8 cellular contexts compared by ENCODE assay signal in the genomic region with DNA sequence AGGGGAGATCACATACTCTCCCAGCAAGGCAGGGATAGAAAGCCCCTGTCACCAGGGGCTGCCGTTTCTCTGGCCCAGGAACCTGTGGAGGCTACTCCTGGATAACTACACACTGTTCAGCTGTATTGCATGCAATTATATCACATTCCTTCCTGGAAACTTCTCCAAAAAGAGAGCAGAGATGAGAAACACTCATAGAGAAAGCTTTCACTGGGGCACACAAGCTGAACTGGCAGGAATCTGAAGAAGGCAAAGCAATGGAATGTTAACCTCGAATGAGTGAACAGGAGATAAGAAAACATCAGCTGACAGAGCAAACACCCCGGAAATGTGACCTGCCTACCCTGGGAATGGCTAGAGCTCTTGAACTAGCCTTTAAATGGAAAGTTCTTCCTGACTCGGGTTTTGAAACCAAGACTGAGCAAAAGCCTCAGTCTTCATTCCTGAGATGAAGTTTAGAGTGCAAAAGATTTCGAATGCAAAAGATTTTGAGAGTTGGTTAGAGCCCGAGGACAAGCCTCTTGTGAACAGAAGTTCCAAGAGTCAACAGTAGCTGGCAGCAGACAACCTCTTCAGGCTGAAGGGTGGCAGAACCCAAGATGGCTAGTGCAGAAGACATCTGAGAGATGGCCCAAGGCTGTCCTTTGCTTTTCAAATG. TPM values are rescaled to one million over a fixed set of nuclear protein-coding genes. Genes with fewer than 3 reads are reported as not detected.
A peak's percentile ranks its signal among the peaks of the same experiment; 100 is the strongest.
DNase-seq lines count a peak whose midpoint lies in the region; ATAC-seq and TF ChIP-seq lines count a peak whose summit lies in the region.

No MANE protein-coding gene starts in this region.

- H3K4me1 ChIP-seq in endodermal cell (ENCODE audit: control insufficient read depth, insufficient read depth, low read length) (peaks cover 7% of the 10 kb centered on the region), osteoblast (ENCODE audit: insufficient read depth, low read length) (peaks cover 62% of the 10 kb centered on the region)

- H3K9me3 Mint-ChIP-seq in endodermal cell = no peaks in the 10 kb centered on the region
- peaks cover 3% of the 10 kb centered on the region for H3K9me3 Mint-ChIP-seq in CD4-positive, alpha-beta T cell
- H3K9me3 Mint-ChIP-seq in T-cell = peaks cover 0 to 4% (median 0%) of the 10 kb centered on the region in 3 donors

- H3K36me3 ChIP-seq in endodermal cell (ENCODE audit: control insufficient read depth, insufficient read depth, low read length) = no peaks in the 10 kb centered on the region
- no peaks in the 10 kb centered on the region for H3K36me3 ChIP-seq in osteoblast (ENCODE audit: insufficient read depth, low read length)

- POLR2A ChIA-PET in CD4-positive, alpha-beta T cell (lab: Charles Lee) = no interaction called here
- POLR2A ChIA-PET in T-cell (lab: Charles Lee) = no interaction called here

- TF ChIP-seq CTCF in LNCaP clone FGC (IDR thresholded peaks at IDR 0.05; ENCODE audit: control insufficient read depth, extremely low read depth, insufficient read depth) (peak; percentile 62), endodermal cell (conservative IDR thresholded peaks at IDR 0.05) (peak; percentile 83), osteoblast (IDR thresholded peaks at IDR 0.05; ENCODE audit: extremely low read depth, low read depth, low read length) (peak; percentile 84)
- no peak for TF ChIP-seq CTCF in CD4-positive, alpha-beta T cell (IDR thresholded peaks at IDR 0.05)

- no peak overlapping the region for H3K27ac ChIP-seq in endodermal cell (ENCODE audit: low read depth, low read length)
- peak overlapping the region; percentile 99 for H3K27ac ChIP-seq in osteoblast (ENCODE audit: low read depth, low read length)
- no peak overlapping the region for H3K27ac ChIP-seq in CD4-positive, alpha-beta T cell (ENCODE audit: low read depth, low read length)

- H3K4me3 Mint-ChIP-seq in endodermal cell = no peak overlapping the region
- H3K4me3 Mint-ChIP-seq in CD4-positive, alpha-beta T cell = no peak overlapping the region
- H3K4me3 Mint-ChIP-seq in T-cell = no peak overlapping the region

- H3K27me3 ChIP-seq in endodermal cell (ENCODE audit: control insufficient read depth, insufficient read depth, low read length, poor library complexity, severe bottlenecking) (no peaks in the 10 kb centered on the region), osteoblast (ENCODE audit: insufficient read depth, low read length) (no peaks in the 10 kb centered on the region)
- no peaks in the 10 kb centered on the region for H3K27me3 ChIP-seq in CD4-positive, alpha-beta T cell (ENCODE audit: control insufficient read depth, insufficient read depth, low read length)

- WGBS in endodermal cell (ENCODE audit: insufficient coverage in 1 of 2, insufficient read length in 1 of 2), 2 experiments = 67 to 73% methylated on average over 5 to 6 of the region's 6 CpGs

- H3K79me2 ChIP-seq in osteoblast (ENCODE audit: insufficient read depth, low read length) = no peaks in the 10 kb centered on the region

- CTCF ChIA-PET in CD4-positive, alpha-beta T cell (lab: Charles Lee) = no interaction called here
- CTCF ChIA-PET in T-cell (lab: Charles Lee) = no interaction called here

- intact Hi-C loops in CD4-positive, alpha-beta T cell (cut with DNase I, micrococcal nuclease) = no loop called here

- H3K4me3 ChIP-seq in LNCaP clone FGC (ENCODE audit: low read depth, low read length) (no peak overlapping the region), endodermal cell (ENCODE audit: low read length) (no peak overlapping the region), osteoblast (ENCODE audit: insufficient read depth, low read length) (peak overlapping the region; percentile 18)

- H3K27ac Mint-ChIP-seq in endodermal cell (peak overlapping the region; percentile 69), T-cell (no peak overlapping the region)
- no peak overlapping the region for H3K27ac Mint-ChIP-seq in CD4-positive, alpha-beta T cell

- peak overlapping the region; percentile 74 for H3K4me2 ChIP-seq in osteoblast (ENCODE audit: insufficient read depth, low read length)

- H3K4me1 Mint-ChIP-seq in endodermal cell = peaks cover 13% of the 10 kb centered on the region
- H3K4me1 Mint-ChIP-seq in CD4-positive, alpha-beta T cell (ENCODE audit: low read depth) = no peaks in the 10 kb centered on the region
- no peaks in the 10 kb centered on the region for H3K4me1 Mint-ChIP-seq in T-cell

- DNase-seq in G401 (ENCODE audit: low spot score) (peak; percentile 11), LNCaP clone FGC (ENCODE audit: low read depth) (peak; percentile 11), endodermal cell (peak; percentile 77), osteoblast (ENCODE audit: insufficient read length, low spot score, missing footprints) (peak; percentile 95), T-cell (no peak), medulla oblongata (ENCODE audit: extremely low spot score) (no peak)
- no peak for DNase-seq in CD4-positive, alpha-beta T cell

- H3K27me3 Mint-ChIP-seq in endodermal cell (ENCODE audit: insufficient read depth) (no peaks in the 10 kb centered on the region), T-cell (no peaks in the 10 kb centered on the region)
- H3K27me3 Mint-ChIP-seq in CD4-positive, alpha-beta T cell = no peaks in the 10 kb centered on the region

- H3K9ac ChIP-seq in endodermal cell (ENCODE audit: extremely low read depth, low read length, poor library complexity, severe bottlenecking) = no peak overlapping the region

- in situ Hi-C loops in G401 (cut with HindIII; ENCODE audit: low sequenced_read_pairs) = no loop called here

- H4K20me1 ChIP-seq in osteoblast (ENCODE audit: insufficient read depth, low read length) = no peaks in the 10 kb centered on the region

- H3K9me3 ChIP-seq in endodermal cell (ENCODE audit: control insufficient read depth, low read length) (no peaks in the 10 kb centered on the region), osteoblast (ENCODE audit: low read depth, low read length) (no peaks in the 10 kb centered on the region)
- no peaks in the 10 kb centered on the region for H3K9me3 ChIP-seq in CD4-positive, alpha-beta T cell (ENCODE audit: control insufficient read depth, low read length)

- no peak overlapping the region for H2AFZ ChIP-seq in osteoblast (ENCODE audit: low read length)

- no peak for ATAC-seq in CD4-positive, alpha-beta T cell (ENCODE audit: poor library complexity)
- ATAC-seq in T-cell (replicated peaks in 1 of 4) (no peak), GM21423 (IDR thresholded peaks at IDR 0.05; ENCODE audit: unreplicated experiment) (no peak)

- H3K36me3 Mint-ChIP-seq in endodermal cell (ENCODE audit: low read depth) (no peaks in the 10 kb centered on the region), T-cell (peaks cover 17% of the 10 kb centered on the region)
- H3K36me3 Mint-ChIP-seq in CD4-positive, alpha-beta T cell (ENCODE audit: low read depth) = peaks cover 4% of the 10 kb centered on the region

RNA-seq across cellular contexts. Expression of gene CCN1, which starts 32.3 kb away (rescaled TPM):
- 58.3 and 63.1 TPM in 2 replicates for total RNA-seq in G401 (2014; rRNA removed; shearing (Covaris generic))
- total RNA-seq in endodermal cell = 10 to 100 TPM; 49.5 to 53.1 TPM
- polyA plus RNA-seq in endodermal cell (2013, experiment 1 of 2) = 40.4 TPM
- polyA plus RNA-seq in endodermal cell (2013, experiment 2 of 2) = 51.5 TPM
- total RNA-seq in osteoblast = 58.9 and 81.8 TPM in 2 replicates
- total RNA-seq in CD4-positive, alpha-beta T cell = not detected
- 1 to 10 TPM in 2 of 5 donors, under 1 TPM in 1, not detected in 2; 0.70 to 1.2 (median 1.1) TPM for total RNA-seq in T-cell

Comparison
In these comparisons a context has a peak if more than half of its experiments do, and no peak if none do; other contexts are left out.
1. DNase-seq: peak in G401 (single experiment), LNCaP clone FGC (single experiment), endodermal cell (single experiment) and osteoblast (single experiment); none in CD4-positive, alpha-beta T cell (0 of 10), T-cell (0 of 34) and medulla oblongata (single experiment).
2. RNA of gene CCN1, which starts 32.3 kb away (total RNA-seq): 58.9 to 81.8 TPM in osteoblast, 58.3 to 63.1 TPM in G401 and 49.5 to 53.1 TPM in endodermal cell; 0.70 to 1.2 TPM in T-cell and not detected in CD4-positive, alpha-beta T cell; every median in the first group is over 10 times any median in the second.